7 cellular contexts compared by ENCODE assay signal in genomic region chr2:110815938-110816337, GRCh38.
"Had no signal": no experiment of that assay in that cellular context is flagged by ENCODE, and none has a peak within 500 bp of the region (broad histone marks: within the 10 kb centered on the region; RNA-seq: fewer than 3 reads in every experiment).

No MANE protein-coding gene starts in this region.

- ATAC-seq: GM23338, HepG2 had no signal

- H3K27ac Mint-ChIP-seq: GM23338, H9, HFFc6, IgD-negative memory B cell had no signal

- H3K4me3 ChIP-seq: GM23338 had no signal

- H3K4me3 Mint-ChIP-seq: GM23338, H9, HFFc6 had no signal

- H3K4me2 ChIP-seq: GM23338 had no signal

- H2AFZ ChIP-seq: GM23338 had no signal

- H3K36me3 Mint-ChIP-seq: IgD-negative memory B cell had no signal

- H3K27ac ChIP-seq: HL-60 had no signal

- H3K9me3 Mint-ChIP-seq: GM23338, H9, HFFc6 had no signal

- DNase-seq: H9, HCEC 1CT, HFFc6 had no signal
